24 cellular contexts compared by ENCODE assay signal in genomic region chr18:26021061-26021754, GRCh38.
A peak's percentile ranks its signal among the peaks of the same experiment; 100 is the strongest.
DNase-seq lines count a peak whose midpoint lies in the region; ATAC-seq and TF ChIP-seq lines count a peak whose summit lies in the region.
"Had no signal": no experiment of that assay in that cellular context is flagged by ENCODE, and none has a peak within 500 bp of the region (broad histone marks: within the 10 kb centered on the region; RNA-seq: fewer than 3 reads in every experiment).

No MANE protein-coding gene starts in this region.

- H3K27me3 Mint-ChIP-seq in activated CD4-positive, alpha-beta T cell treated with anti-CD3 and anti-CD28 coated beads for 36 hours = no peaks in the 10 kb centered on the region
- no peaks in the 10 kb centered on the region for H3K27me3 Mint-ChIP-seq in activated CD4-positive, alpha-beta T cell treated with anti-CD3 and anti-CD28 coated beads, Interleukin-2, amount 10 ng/mL, durations not matched to agents 7 days and 5 days
- H3K27me3 Mint-ChIP-seq in neural crest cell (ENCODE audit: low read depth) = no peaks in the 10 kb centered on the region

- H3K4me1 Mint-ChIP-seq in activated CD4-positive, alpha-beta T cell treated with anti-CD3 and anti-CD28 coated beads for 36 hours = peaks cover 6% of the 10 kb centered on the region
- H3K4me1 Mint-ChIP-seq in activated CD4-positive, alpha-beta T cell treated with anti-CD3 and anti-CD28 coated beads, Interleukin-2, amount 10 ng/mL, durations not matched to agents 7 days and 5 days = peaks cover 19% of the 10 kb centered on the region
- peaks cover 17% of the 10 kb centered on the region for H3K4me1 Mint-ChIP-seq in neural crest cell

- peak overlapping the region; percentile 29 for H3K27ac Mint-ChIP-seq in activated CD4-positive, alpha-beta T cell treated with anti-CD3 and anti-CD28 coated beads for 36 hours
- no peak overlapping the region for H3K27ac Mint-ChIP-seq in activated CD4-positive, alpha-beta T cell treated with anti-CD3 and anti-CD28 coated beads, Interleukin-2, amount 10 ng/mL, durations not matched to agents 7 days and 5 days
- peak overlapping the region; percentile 1 for H3K27ac Mint-ChIP-seq in neural crest cell (ENCODE audit: unreplicated experiment)
- H3K27ac Mint-ChIP-seq: HFFc6 had no signal

- no peak for DNase-seq in activated CD4-positive, alpha-beta T cell treated with anti-CD3 and anti-CD28 coated beads for 36 hours
- DNase-seq in activated CD4-positive, alpha-beta T cell treated with anti-CD3 and anti-CD28 coated beads, Interleukin-2, amount 10 ng/mL, durations not matched to agents 7 days and 5 days = no peak
- DNase-seq in kidney tubule cell (ENCODE audit: low spot score) (peak; percentile 40), neural crest cell (ENCODE audit: low read depth, low spot score) (no peak)
- no peak for DNase-seq in activated CD4-positive, alpha-beta T cell treated with anti-CD3 and anti-CD28 coated beads, Interleukin-2, amount 50 U/mL, for 4 hours
- DNase-seq: AML-193, C1 segment of cervical spinal cord, EL, GF-D8, GM23248, H9, HFFc6, MG63, NCI-H1417, NCI-H1694 treated with DMSO at 0.1 percent for 48 hours, NCI-H2081 treated with DMSO at 0.1 percent for 48 hours, NCI-H446 treated with DMSO at 0.1 percent for 48 hours, NCI-H526 treated with DMSO at 0.1 percent for 48 hours, OCI-M1, SJCRH30 had no signal

- H3K36me3 Mint-ChIP-seq in activated CD4-positive, alpha-beta T cell treated with anti-CD3 and anti-CD28 coated beads for 36 hours (ENCODE audit: low read depth) = peaks cover 71% of the 10 kb centered on the region
- H3K36me3 Mint-ChIP-seq in activated CD4-positive, alpha-beta T cell treated with anti-CD3 and anti-CD28 coated beads, Interleukin-2, amount 10 ng/mL, durations not matched to agents 7 days and 5 days (ENCODE audit: low read depth) = peaks cover 68% of the 10 kb centered on the region
- H3K36me3 Mint-ChIP-seq in neural crest cell (ENCODE audit: low read depth) = peaks cover 55% of the 10 kb centered on the region

- no peak overlapping the region for H3K4me3 Mint-ChIP-seq in activated CD4-positive, alpha-beta T cell treated with anti-CD3 and anti-CD28 coated beads for 36 hours
- no peak overlapping the region for H3K4me3 Mint-ChIP-seq in activated CD4-positive, alpha-beta T cell treated with anti-CD3 and anti-CD28 coated beads, Interleukin-2, amount 10 ng/mL, durations not matched to agents 7 days and 5 days
- no peak overlapping the region for H3K4me3 Mint-ChIP-seq in neural crest cell
- H3K4me3 Mint-ChIP-seq: H9, HFFc6 had no signal

- intact Hi-C loops in activated CD4-positive, alpha-beta T cell treated with anti-CD3 and anti-CD28 coated beads for 36 hours (cut with DNase I, micrococcal nuclease) = no loop called here

- no peak for ATAC-seq in activated CD4-positive, alpha-beta T cell treated with anti-CD3 and anti-CD28 coated beads for 36 hours
- ATAC-seq in GM21619 (IDR thresholded peaks at IDR 0.05; ENCODE audit: unreplicated experiment) = no peak
- no peak for ATAC-seq in GM21825 (IDR thresholded peaks at IDR 0.05; ENCODE audit: unreplicated experiment)
- ATAC-seq: HepG2, K562 had no signal

- POLR2A ChIA-PET in activated CD4-positive, alpha-beta T cell treated with anti-CD3 and anti-CD28 coated beads for 36 hours (lab: Charles Lee) = no interaction called here
- POLR2A ChIA-PET in activated CD4-positive, alpha-beta T cell treated with anti-CD3 and anti-CD28 coated beads, Interleukin-2, amount 10 ng/mL, durations not matched to agents 7 days and 5 days (lab: Charles Lee) = no interaction called here

- CTCF ChIA-PET in activated CD4-positive, alpha-beta T cell treated with anti-CD3 and anti-CD28 coated beads for 36 hours (lab: Charles Lee) = no interaction called here
- CTCF ChIA-PET in activated CD4-positive, alpha-beta T cell treated with anti-CD3 and anti-CD28 coated beads, Interleukin-2, amount 10 ng/mL, durations not matched to agents 7 days and 5 days (lab: Charles Lee) = no interaction called here

- TF ChIP-seq CTCF in neural crest cell (conservative IDR thresholded peaks at IDR 0.05) = no peak

- H3K9me3 Mint-ChIP-seq in activated CD4-positive, alpha-beta T cell treated with anti-CD3 and anti-CD28 coated beads for 36 hours (ENCODE audit: low read depth) = no peaks in the 10 kb centered on the region
- H3K9me3 Mint-ChIP-seq in activated CD4-positive, alpha-beta T cell treated with anti-CD3 and anti-CD28 coated beads, Interleukin-2, amount 10 ng/mL, durations not matched to agents 7 days and 5 days = no peaks in the 10 kb centered on the region
- no peaks in the 10 kb centered on the region for H3K9me3 Mint-ChIP-seq in neural crest cell
- H3K9me3 Mint-ChIP-seq: H9, HFFc6 had no signal
